15 cellular contexts compared by ENCODE assay signal in genomic region chr4:106264331-106264728, GRCh38. TPM values are rescaled to one million over a fixed set of nuclear protein-coding genes. Genes with fewer than 3 reads are reported as not detected.
A peak's percentile ranks its signal among the peaks of the same experiment; 100 is the strongest.
DNase-seq lines count a peak whose midpoint lies in the region; TF ChIP-seq lines count a peak whose summit lies in the region.
"Had no signal": no experiment of that assay in that cellular context is flagged by ENCODE, and none has a peak within 500 bp of the region (broad histone marks: within the 10 kb centered on the region; RNA-seq: fewer than 3 reads in every experiment).

No MANE protein-coding gene starts in this region.

- H2BK15ac ChIP-seq in mesendoderm (replicated peaks; ENCODE audit: low read depth), result no peak overlapping the region

- TF ChIP-seq CTCF in tibial nerve (IDR thresholded peaks at IDR 0.05) (no peak), coronary artery (IDR thresholded peaks at IDR 0.05) (no peak)

- WGBS in mesendoderm (ENCODE audit: extremely low coverage, insufficient coverage, low lambda C conversion rate), result 100% methylated on average over 1 of the region's 4 CpGs
- WGBS in tibial nerve, 2 donors, result 86 to 90% methylated on average over 4 of the region's 4 CpGs

- no peak overlapping the region for H2AK5ac ChIP-seq in mesendoderm (ENCODE audit: low read length)

- H3K27ac ChIP-seq in mesendoderm (ENCODE audit: low read depth, low read length), result no peak overlapping the region
- no peak overlapping the region for H3K27ac ChIP-seq in tibial nerve
- H3K27ac ChIP-seq in coronary artery, result no peak overlapping the region
- H3K27ac ChIP-seq: C4-2B, psoas muscle, WERI-Rb-1 had no signal

- in situ Hi-C loops in Caki2 (cut with HindIII; ENCODE audit: low pct_unique_long_range_greater_than_20kb, low sequenced_read_pairs), result no loop called here

- DNase-seq in Caki2 (ENCODE audit: low read depth) (peak; percentile 77), LoVo (ENCODE audit: low spot score) (peak; percentile 82), dermis blood vessel endothelial cell (peak; percentile 30), mesendoderm (peak; percentile 10), tibial nerve (ENCODE audit: low spot score in 2 of 2) (no peak), coronary artery (ENCODE audit: low spot score) (no peak), ureter (ENCODE audit: low spot score) (no peak)
- DNase-seq in activated CD4-positive, alpha-beta T cell treated with anti-CD3 and anti-CD28 coated beads, Interleukin-2, amount 50 U/mL, for 4 hours, result no peak
- DNase-seq: activated gamma-delta T cell treated with Interleukin-2 at 50 U/mL for 16 hours, EL, foreskin fibroblast, psoas muscle, WERI-Rb-1 had no signal

- no peak overlapping the region for H3K56ac ChIP-seq in mesendoderm (ENCODE audit: low read length)

- H3K4me3 ChIP-seq in mesendoderm (ENCODE audit: low read length) (no peak overlapping the region), tibial nerve (no peak overlapping the region), coronary artery (no peak overlapping the region)
- H3K4me3 ChIP-seq: GM12878, psoas muscle had no signal

- TF ChIP-seq POLR2A in tibial nerve (IDR thresholded peaks at IDR 0.05), result no peak

- no peak overlapping the region for H3K4ac ChIP-seq in mesendoderm (ENCODE audit: low read depth, low read length)

- no peaks in the 10 kb centered on the region for H3K79me1 ChIP-seq in mesendoderm (ENCODE audit: low read length)

- no peak overlapping the region for H4K8ac ChIP-seq in mesendoderm (ENCODE audit: low read depth, low read length)

- no peaks in the 10 kb centered on the region for H3K9me3 ChIP-seq in tibial nerve
- H3K9me3 ChIP-seq: psoas muscle had no signal

- H3K27me3 ChIP-seq in mesendoderm (ENCODE audit: insufficient read depth, low read length, poor library complexity) (no peaks in the 10 kb centered on the region), tibial nerve (no peaks in the 10 kb centered on the region)

- H2BK120ac ChIP-seq in mesendoderm (ENCODE audit: low read depth, low read length), result no peak overlapping the region

- H3K79me2 ChIP-seq in mesendoderm (ENCODE audit: control insufficient read depth, insufficient read depth, low read length), result no peaks in the 10 kb centered on the region

- no peak for TF ChIP-seq EP300 in tibial nerve (IDR thresholded peaks at IDR 0.05)

- H3K23ac ChIP-seq in mesendoderm (ENCODE audit: low read length), result no peak overlapping the region

- no peaks in the 10 kb centered on the region for H3K36me3 ChIP-seq in mesendoderm (ENCODE audit: control insufficient read depth, insufficient read depth, low read length)
- no peaks in the 10 kb centered on the region for H3K36me3 ChIP-seq in tibial nerve
- H3K36me3 ChIP-seq: WERI-Rb-1 had no signal

- H3K4me1 ChIP-seq in mesendoderm (ENCODE audit: control insufficient read depth, low read depth, low read length) (no peaks in the 10 kb centered on the region), tibial nerve (peaks cover 0 to 2% (median 0%) of the 10 kb centered on the region in 4 donors)
- H3K4me1 ChIP-seq: psoas muscle had no signal

- H3K9ac ChIP-seq in mesendoderm (ENCODE audit: low read length), result no peak overlapping the region

- H3K4me2 ChIP-seq in mesendoderm (ENCODE audit: low read length), result no peak overlapping the region

- no peak overlapping the region for H4K5ac ChIP-seq in mesendoderm (ENCODE audit: low read length)

- no peak overlapping the region for H2BK5ac ChIP-seq in mesendoderm (ENCODE audit: low read length)

- no peak overlapping the region for H3K18ac ChIP-seq in mesendoderm (ENCODE audit: low read length)

RNA-seq across cellular contexts. Expression of gene TBCK, which starts 51.7 kb away (rescaled TPM):
- total RNA-seq in Caki2 (2014; rRNA removed; shearing (Covaris generic); ENCODE audit: low replicate concordance), result 4.9 and 12.9 TPM in 2 replicates
- total RNA-seq in dermis blood vessel endothelial cell, result 34.5 and 44.1 TPM in 2 replicates
- polyA plus RNA-seq in mesendoderm (2013, experiment 1 of 2), result 6.6 TPM
- 6.2 TPM for polyA plus RNA-seq in mesendoderm (2013, experiment 2 of 2)
- 10 to 100 TPM; 46.5 to 55.3 (median 51.4) TPM for total RNA-seq in tibial nerve
- total RNA-seq in ureter, result 64.5 TPM

RNA-seq across cellular contexts. Expression of gene AIMP1, which starts 52.0 kb away (rescaled TPM):
- total RNA-seq in Caki2 (2014; rRNA removed; shearing (Covaris generic); ENCODE audit: low replicate concordance), result 34.1 and 48.5 TPM in 2 replicates
- total RNA-seq in dermis blood vessel endothelial cell (21.3 and 29.4 TPM in 2 replicates), tibial nerve (10 to 100 TPM; 19.3 to 26.7 (median 21.2) TPM), ureter (58.3 TPM)
- 82.2 TPM for polyA plus RNA-seq in mesendoderm (2013, experiment 1 of 2)
- polyA plus RNA-seq in mesendoderm (2013, experiment 2 of 2), result 84.6 TPM

Comparison
In these comparisons a context has a peak if more than half of its experiments do, and no peak if none do; other contexts are left out.
1. DNase-seq: peak in Caki2 (single experiment), LoVo (single experiment), dermis blood vessel endothelial cell (single experiment) and mesendoderm (single experiment); none in tibial nerve (0 of 2), coronary artery (single experiment), activated CD4-positive, alpha-beta T cell treated with anti-CD3 and anti-CD28 coated beads, Interleukin-2, amount 50 U/mL, for 4 hours (0 of 2) and ureter (single experiment).